ENCODE assay signal across 18 cellular contexts in the genomic region with DNA sequence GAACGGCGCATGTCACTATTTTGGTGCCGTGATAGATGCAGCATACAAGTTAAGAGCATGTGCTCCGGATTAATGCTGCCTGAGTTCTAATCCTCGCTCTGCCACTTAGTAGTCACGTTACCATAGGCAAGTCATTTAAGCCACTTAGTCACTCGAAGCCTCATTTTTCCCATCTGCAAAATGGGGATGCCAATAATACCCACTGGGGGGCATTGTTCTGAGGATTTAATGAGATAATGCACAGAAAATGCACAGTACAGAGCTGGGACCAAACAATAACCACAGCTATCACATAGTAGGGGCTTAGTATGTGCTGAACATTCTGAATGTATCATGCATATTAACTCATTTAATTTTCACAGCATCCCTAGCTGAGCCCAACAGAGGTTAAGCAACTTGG. TPM values are rescaled to one million over a fixed set of nuclear protein-coding genes. Genes with fewer than 3 reads are reported as not detected.
DNase-seq lines count a peak whose midpoint lies in the region; ATAC-seq, FAIRE-seq and TF ChIP-seq lines count a peak whose summit lies in the region.
"Had no signal": no experiment of that assay in that cellular context is flagged by ENCODE, and none has a peak within 500 bp of the region (broad histone marks: within the 10 kb centered on the region; RNA-seq: fewer than 3 reads in every experiment).

No MANE protein-coding gene starts in this region.

- POLR2A ChIA-PET in HepG2 (lab: Yijun Ruan, JAX) = no interaction called here
- POLR2A ChIA-PET in WTC11 (lab: Charles Lee) = no interaction called here

- no peaks in the 10 kb centered on the region for H3K9me3 Mint-ChIP-seq in HFFc6
- no peaks in the 10 kb centered on the region for H3K9me3 Mint-ChIP-seq in WTC11

- H3K36me3 ChIP-seq in HepG2 (replicated peaks in 1 of 2; ENCODE audit: control insufficient read depth in 1 of 2, insufficient read depth in 2 of 2, low read length in 2 of 2) = no peaks in the 10 kb centered on the region
- H3K36me3 ChIP-seq in right lobe of liver = no peaks in the 10 kb centered on the region
- H3K36me3 ChIP-seq in thyroid gland = no peaks in the 10 kb centered on the region
- H3K36me3 ChIP-seq in gastroesophageal sphincter = peaks cover 0 to 28% of the 10 kb centered on the region in 2 donors
- H3K36me3 ChIP-seq: BLaER1 treated with 17β-estradiol and CSF1 and Interleukin-3, amounts not matched to agents 10 nM and 100 nM had no signal

- H3K27me3 Mint-ChIP-seq in HFFc6 (ENCODE audit: insufficient read depth) (peaks cover 3% of the 10 kb centered on the region; the same call in 1 of the 2 replicates), WTC11 (ENCODE audit: low read depth) (no peaks in the 10 kb centered on the region; the same call in 1 of the 2 replicates)
- H3K27me3 Mint-ChIP-seq: T-helper 17 cell had no signal

- TF ChIP-seq EP300 in HepG2 (IDR thresholded peaks at IDR 0.05; ENCODE audit: low read depth in 2 of 2, low read length in 2 of 2) (no peak), HepG2 (CRISPR knock-in tag; IDR thresholded peaks at IDR 0.05; ENCODE audit: borderline replicate concordance) (no peak), gastroesophageal sphincter (IDR thresholded peaks at IDR 0.05) (no peak)

- H3K9me3 ChIP-seq in HepG2 (ENCODE audit: low read length) (no peaks in the 10 kb centered on the region), right lobe of liver (no peaks in the 10 kb centered on the region), thyroid gland (no peaks in the 10 kb centered on the region), gastroesophageal sphincter (no peaks in the 10 kb centered on the region)
- H3K9me3 ChIP-seq: BLaER1 treated with 17β-estradiol and CSF1 and Interleukin-3, amounts not matched to agents 10 nM and 100 nM had no signal

- CTCF ChIA-PET in HepG2 (lab: Yijun Ruan, JAX; ENCODE audit: low intra/inter-chr PET ratio, low total read pairs) (no interaction called here), WTC11 (lab: Charles Lee) (interaction anchor here (1.4 to 3.9 kb wide), 4 partner anchors 9 to 165 kb away, joined by 3 to 57 read pairs (median 6); a partner anchor contains a TSS)

- no peak for TF ChIP-seq RAD21 in HepG2 (CRISPR knock-in tag; IDR thresholded peaks at IDR 0.05)

- TF ChIP-seq POLR2A in HepG2 (IDR thresholded peaks at IDR 0.05; ENCODE audit: insufficient read depth in 1 of 2, low read depth in 2 of 2, low read length in 2 of 2) (no peak), right lobe of liver (IDR thresholded peaks at IDR 0.05) (no peak), thyroid gland (IDR thresholded peaks at IDR 0.05) (no peak), gastroesophageal sphincter (IDR thresholded peaks at IDR 0.05) (no peak), erythroblast (IDR thresholded peaks at IDR 0.05; ENCODE audit: low read length) (no peak)

- no peak for FAIRE-seq in HepG2 (lab: Jason Lieb, UNC)
- FAIRE-seq: GM12892 had no signal

- no TSS peak for BruUV-seq in HepG2 (replicated peaks; lab: Mats Ljungman, UMichigan)

- no peak for ATAC-seq in HepG2
- ATAC-seq in right lobe of liver = no peak
- no peak for ATAC-seq in WTC11
- ATAC-seq in gastroesophageal sphincter = no peak
- no peak for ATAC-seq in GM21367 (IDR thresholded peaks at IDR 0.05; ENCODE audit: unreplicated experiment)
- ATAC-seq: T-helper 17 cell had no signal

- H3K4me1 ChIP-seq in HepG2 (ENCODE audit: insufficient read depth, low read length) (no peaks in the 10 kb centered on the region), right lobe of liver (no peaks in the 10 kb centered on the region), thyroid gland (peaks cover 7 to 19% of the 10 kb centered on the region in 2 donors), gastroesophageal sphincter (peaks cover 0 to 38% (median 3%) of the 10 kb centered on the region in 3 donors)

- H3K4me2 ChIP-seq in HepG2 (ENCODE audit: low read depth, low read length) = no peak overlapping the region
- H3K4me2 ChIP-seq: BLaER1 treated with 17β-estradiol and CSF1 and Interleukin-3, amounts not matched to agents 10 nM and 100 nM had no signal

- H3K9ac ChIP-seq in HepG2 (ENCODE audit: insufficient read depth, low read depth, low read length) = no peak overlapping the region
- H3K9ac ChIP-seq: BLaER1 treated with 17β-estradiol and CSF1 and Interleukin-3, amounts not matched to agents 10 nM and 100 nM had no signal

- intact Hi-C loops in HepG2 (cut with micrococcal nuclease; ENCODE audit: unreplicated experiment) = no loop called here
- intact Hi-C loops in right lobe of liver (cut with DNase I) = no loop called here
- intact Hi-C loops in thyroid gland (cut with DNase I) = no loop called here

- H3K4me3 Mint-ChIP-seq in HFFc6 = no peak overlapping the region
- no peak overlapping the region for H3K4me3 Mint-ChIP-seq in WTC11
- H3K4me3 Mint-ChIP-seq: T-helper 17 cell had no signal

- DNase-seq in HepG2 (ENCODE audit: low spot score) (no peak), right lobe of liver (no peak), HFFc6 (no peak), WTC11 (ENCODE audit: low spot score) (no peak), thyroid gland (no peak), erythroblast (lab: John Stamatoyannopoulos, UW) (no peak)
- DNase-seq: EL, GOT3, MV-4-11, NCI-H1417 treated with DMSO at 0.1 percent for 48 hours, NCI-H1930, SHP77, T-helper 17 cell had no signal

- no peaks in the 10 kb centered on the region for H3K79me2 ChIP-seq in HepG2 (ENCODE audit: insufficient read depth, low read length)

- H3K27ac Mint-ChIP-seq in HFFc6 (no peak overlapping the region), WTC11 (no peak overlapping the region)
- H3K27ac Mint-ChIP-seq: T-helper 17 cell had no signal

- no peak for TF ChIP-seq CTCF in HepG2 (CRISPR knock-in tag; IDR thresholded peaks at IDR 0.05)
- no peak for TF ChIP-seq CTCF in right lobe of liver (IDR thresholded peaks at IDR 0.05)
- peak; percentile 37; the same call in 1 of the 2 replicates for TF ChIP-seq CTCF in HFFc6 (IDR thresholded peaks at IDR 0.05)
- TF ChIP-seq CTCF in WTC11 (IDR thresholded peaks at IDR 0.05) = no peak
- TF ChIP-seq CTCF in thyroid gland (IDR thresholded peaks at IDR 0.05) = no peak
- TF ChIP-seq CTCF in gastroesophageal sphincter (IDR thresholded peaks at IDR 0.05) = no peak

- H3K27ac ChIP-seq in HepG2 (ENCODE audit: extremely low read length, insufficient read depth, low read length) = no peak overlapping the region
- no peak overlapping the region for H3K27ac ChIP-seq in right lobe of liver
- H3K27ac ChIP-seq in thyroid gland = peak overlapping the region; percentile 30 to 71 (median 51)
- no peak overlapping the region for H3K27ac ChIP-seq in gastroesophageal sphincter
- H3K27ac ChIP-seq: BLaER1 treated with 17β-estradiol and CSF1 and Interleukin-3, amounts not matched to agents 10 nM and 100 nM had no signal

- 50% methylated on average over 2 of the region's 7 CpGs for WGBS in HepG2 (ENCODE audit: low lambda C conversion rate)
- WGBS in right lobe of liver (ENCODE audit: insufficient coverage, low coverage, low lambda C conversion rate, missing lambda C conversion rate) = 97% methylated on average over 5 of the region's 7 CpGs
- 92 to 93% methylated on average over 7 of the region's 7 CpGs for WGBS in thyroid gland, 2 donors
- WGBS in gastroesophageal sphincter (ENCODE audit: low coverage in 1 of 2), 2 donors = 92 to 100% methylated on average over 4 of the region's 7 CpGs

- in situ Hi-C loops in HepG2 (cut with HindIII; ENCODE audit: extremely low pct_ligation_motif_present, low pct_unique_long_range_greater_than_20kb) = no loop called here

- H3K27me3 ChIP-seq in HepG2 (ENCODE audit: control insufficient read depth in 1 of 2, insufficient read depth in 2 of 2, low read length in 2 of 2) (0 out of 5 replicates have a peak, but pooled peaks cover 0 to 3% of the 10 kb centered on the region in 2 experiments), right lobe of liver (no peaks in the 10 kb centered on the region), thyroid gland (no peaks in the 10 kb centered on the region), gastroesophageal sphincter (no peaks in the 10 kb centered on the region)
- H3K27me3 ChIP-seq: BLaER1 treated with 17β-estradiol and CSF1 and Interleukin-3, amounts not matched to agents 10 nM and 100 nM had no signal

- H3K4me3 ChIP-seq in HepG2 (replicated peaks in 1 of 3; ENCODE audit: insufficient read depth in 1 of 3, low read depth in 2 of 3, low read length in 3 of 3) = no peak overlapping the region
- no peak overlapping the region for H3K4me3 ChIP-seq in right lobe of liver
- no peak overlapping the region for H3K4me3 ChIP-seq in thyroid gland (replicated peaks in 1 of 3)
- no peak overlapping the region for H3K4me3 ChIP-seq in gastroesophageal sphincter
- H3K4me3 ChIP-seq: BLaER1 treated with 17β-estradiol and CSF1 and Interleukin-3, amounts not matched to agents 10 nM and 100 nM had no signal

- no peaks in the 10 kb centered on the region for H4K20me1 ChIP-seq in HepG2 (ENCODE audit: insufficient read depth, low read length)
- H4K20me1 ChIP-seq: BLaER1 treated with 17β-estradiol and CSF1 and Interleukin-3, amounts not matched to agents 10 nM and 100 nM had no signal

- H3K36me3 Mint-ChIP-seq in HFFc6 (ENCODE audit: low read depth) (0 out of 2 replicates have a peak, but pooled peaks cover 6% of the 10 kb centered on the region), WTC11 (no peaks in the 10 kb centered on the region)

- H2AFZ ChIP-seq in HepG2 (ENCODE audit: low read length) = no peak overlapping the region

- H3K4me1 Mint-ChIP-seq in HFFc6 (ENCODE audit: low read depth) (peaks cover 63% of the 10 kb centered on the region), WTC11 (peaks cover 6% of the 10 kb centered on the region)

RNA-seq across cellular contexts. Expression of a gene that starts 9.1 kb away (rescaled TPM):
- total RNA-seq in HepG2 (2016; rRNA removed; fragmentation: Illumina TruSeq; extraction: Trizol) (not detected in 2 replicates), right lobe of liver (under 1 TPM in 1 of 6 experiments, not detected in 5; 0.07 TPM), WTC11 (2021) (0.11 TPM in 1 of 3 replicates, not detected in the others), thyroid gland (under 1 TPM in 1 of 4 donors, not detected in 3; 0.33 TPM), gastroesophageal sphincter (1 to 10 TPM; 1.2 to 4.8 (median 2.7) TPM)
- not detected in 2 replicates for total RNA-seq in HepG2 (2016; cell fraction: cytosol; rRNA removed; fragmentation: Illumina TruSeq; extraction: Trizol; ENCODE audit: low read depth)
- total RNA-seq in HepG2 (2016; cell fraction: insoluble cytoplasmic fraction; rRNA removed; fragmentation: Illumina TruSeq; extraction: Trizol) = not detected in 2 replicates
- not detected in 2 replicates for total RNA-seq in HepG2 (2016; cell fraction: membrane; rRNA removed; fragmentation: Illumina TruSeq; extraction: Trizol)
- total RNA-seq in HepG2 (2016; cell fraction: nucleus; rRNA removed; fragmentation: Illumina TruSeq; extraction: Trizol) = not detected in 2 replicates
- polyA plus RNA-seq in HepG2 (2011; rRNA removed) = not detected in 2 replicates
- not detected in 2 replicates for polyA plus RNA-seq in HepG2 (2011; cell fraction: cytosol; rRNA removed)
- polyA plus RNA-seq in HepG2 (2011; cell fraction: nucleus; rRNA removed) = not detected in 2 replicates
- not detected in 2 replicates for polyA plus RNA-seq in HepG2 (2012)
- polyA plus RNA-seq in HepG2 (2016; cell fraction: cytosol; fragmentation: Illumina TruSeq; extraction: Trizol; ENCODE audit: low read depth) = not detected in 2 replicates
- not detected in 2 replicates for polyA plus RNA-seq in HepG2 (2016; cell fraction: insoluble cytoplasmic fraction; fragmentation: Illumina TruSeq; extraction: Trizol; ENCODE audit: low read depth)
- not detected in 2 replicates for polyA plus RNA-seq in HepG2 (2016; cell fraction: membrane; fragmentation: Illumina TruSeq; extraction: Trizol; ENCODE audit: low read depth)
- not detected in 2 replicates for polyA plus RNA-seq in HepG2 (2016; cell fraction: nucleus; fragmentation: Illumina TruSeq; extraction: Trizol; ENCODE audit: insufficient read depth, low read depth)
- polyA minus RNA-seq in HepG2 (2011; rRNA and poly(A)+ RNA removed; ENCODE audit: low replicate concordance) = not detected in 2 replicates
- polyA minus RNA-seq in HepG2 (2011; cell fraction: cytosol; rRNA and poly(A)+ RNA removed) = not detected in 2 replicates
- polyA minus RNA-seq in HepG2 (2011; cell fraction: nucleus; rRNA and poly(A)+ RNA removed) = not detected in 2 replicates
- total RNA-seq in HFFc6 (2021; fragmentation: NEBNext Ultra II Directional; extraction: Animal tissue kit (Norgen Biotek cat#: 25700)) = under 1 TPM; 0.14 to 0.38 (median 0.22) TPM
- total RNA-seq: HT1080 had no signal

Comparison
In these comparisons a context has a peak if more than half of its experiments do, and no peak if none do; other contexts are left out.
1. H3K27ac ChIP-seq: peak in thyroid gland (3 of 3); none in HepG2 (single experiment), right lobe of liver (0 of 3) and gastroesophageal sphincter (0 of 4).